26 cellular contexts compared by ENCODE assay signal in the genomic region with DNA sequence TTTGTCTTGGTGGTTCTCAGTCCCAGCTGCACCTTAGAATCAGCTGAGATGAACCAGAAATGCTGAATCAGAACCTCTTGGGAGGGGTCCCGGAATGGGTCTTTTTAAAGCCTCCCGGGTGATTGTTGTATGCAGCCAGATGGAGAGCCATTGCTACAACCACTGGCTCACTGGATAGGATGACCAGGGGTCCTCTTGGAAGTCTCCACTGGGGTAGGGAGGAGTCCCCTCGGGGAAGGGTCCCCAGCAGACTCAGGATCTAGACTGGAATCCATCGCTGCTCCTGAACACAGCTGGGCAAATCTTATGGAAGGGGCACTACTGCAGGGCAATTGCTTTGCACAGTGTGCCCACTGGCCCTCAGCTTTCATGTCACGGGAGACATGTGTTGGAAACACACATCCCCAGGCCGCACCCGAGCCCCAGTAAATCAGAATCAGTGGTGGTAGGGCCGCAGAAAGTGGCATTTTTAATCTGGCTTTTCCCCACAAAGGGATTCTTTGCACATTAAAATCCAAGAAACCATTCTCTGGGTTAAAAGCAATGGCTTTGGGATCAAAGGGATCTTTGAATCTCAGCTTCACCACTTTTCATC.
"Had no signal": no experiment of that assay in that cellular context is flagged by ENCODE, and none has a peak within 500 bp of the region (broad histone marks: within the 10 kb centered on the region; RNA-seq: fewer than 3 reads in every experiment).

No MANE protein-coding gene starts in this region.

- H3K4me1 Mint-ChIP-seq: activated CD4-positive, alpha-beta T cell treated with anti-CD3 and anti-CD28 coated beads for 36 hours; activated CD4-positive, alpha-beta T cell treated with anti-CD3 and anti-CD28 coated beads, Interleukin-2, amount 10 ng/mL, durations not matched to agents 24 days and 14 days; activated T-helper 17 cell treated with anti-CD3 and anti-CD28 coated beads, Interleukin-2, amount 50 U/mL, for 72 hours; T-cell; T-helper 17 cell had no signal

- H3K36me3 ChIP-seq: brain microvascular endothelial cell had no signal

- H3K4me3 Mint-ChIP-seq: activated CD4-positive, alpha-beta memory T cell treated with anti-CD3 and anti-CD28 coated beads for 36 hours; activated CD4-positive, alpha-beta T cell treated with anti-CD3 and anti-CD28 coated beads for 36 hours; activated CD4-positive, alpha-beta T cell treated with anti-CD3 and anti-CD28 coated beads, Interleukin-2, amount 10 ng/mL, durations not matched to agents 24 days and 14 days; activated CD8-positive, alpha-beta T cell treated with anti-CD3 and anti-CD28 coated beads, Interleukin-2, amount 10 ng/mL, durations not matched to agents 7 days and 5 days; activated naive CD8-positive, alpha-beta T cell; activated T-cell treated with anti-CD3 and anti-CD28 coated beads, Interleukin-2, amount 50 U/mL, for 4 hours; activated T-helper 17 cell treated with anti-CD3 and anti-CD28 coated beads, Interleukin-2, amount 50 U/mL, for 72 hours; central memory CD8-positive, alpha-beta T cell; T-cell; T-helper 17 cell; T-helper 2 cell treated with Interferon-gamma antibody and Interleukin-4, amounts not matched to agents 5 μg/mL and 100 μg/mL, for 36 hours had no signal

- H3K27ac ChIP-seq: brain microvascular endothelial cell, epithelial cell of prostate had no signal

- H3K36me3 Mint-ChIP-seq: activated CD4-positive, alpha-beta memory T cell treated with anti-CD3 and anti-CD28 coated beads for 36 hours; activated naive CD8-positive, alpha-beta T cell; T-cell had no signal

- H3K27me3 Mint-ChIP-seq: activated CD4-positive, alpha-beta T cell treated with anti-CD3 and anti-CD28 coated beads, Interleukin-2, amount 10 ng/mL, durations not matched to agents 24 days and 14 days had no signal

- H3K27me3 ChIP-seq: brain microvascular endothelial cell had no signal

- H3K27ac Mint-ChIP-seq: activated CD4-positive, alpha-beta memory T cell treated with anti-CD3 and anti-CD28 coated beads for 36 hours; activated CD4-positive, alpha-beta T cell treated with anti-CD3 and anti-CD28 coated beads for 36 hours; activated CD4-positive, alpha-beta T cell treated with anti-CD3 and anti-CD28 coated beads, Interleukin-2, amount 10 ng/mL, durations not matched to agents 24 days and 14 days; activated CD8-positive, alpha-beta T cell treated with anti-CD3 and anti-CD28 coated beads, Interleukin-2, amount 10 ng/mL, durations not matched to agents 7 days and 5 days; activated naive CD8-positive, alpha-beta T cell; activated T-helper 17 cell treated with anti-CD3 and anti-CD28 coated beads, Interleukin-2, amount 50 U/mL, for 72 hours; T-cell; T-helper 17 cell; T-helper 2 cell treated with Interferon-gamma antibody and Interleukin-4, amounts not matched to agents 5 μg/mL and 100 μg/mL, for 36 hours had no signal

- H3K9me3 Mint-ChIP-seq: activated CD4-positive, alpha-beta memory T cell treated with anti-CD3 and anti-CD28 coated beads for 36 hours; activated CD4-positive, alpha-beta T cell treated with anti-CD3 and anti-CD28 coated beads, Interleukin-2, amount 10 ng/mL, durations not matched to agents 24 days and 14 days; activated T-cell treated with anti-CD3 and anti-CD28 coated beads, Interleukin-2, amount 50 U/mL, for 4 hours; activated T-helper 17 cell treated with anti-CD3 and anti-CD28 coated beads, Interleukin-2, amount 50 U/mL, for 72 hours; central memory CD8-positive, alpha-beta T cell; T-cell; T-helper 2 cell treated with Interferon-gamma antibody and Interleukin-4, amounts not matched to agents 5 μg/mL and 100 μg/mL, for 36 hours had no signal

- DNase-seq: activated CD4-positive, alpha-beta memory T cell treated with anti-CD3 and anti-CD28 coated beads for 36 hours; activated CD4-positive, alpha-beta T cell treated with anti-CD3 and anti-CD28 coated beads for 36 hours; activated CD4-positive, alpha-beta T cell treated with anti-CD3 and anti-CD28 coated beads, Interleukin-2, amount 10 ng/mL, durations not matched to agents 24 days and 14 days; activated CD4-positive, CD25-positive, alpha-beta regulatory T cell; activated CD4-positive, CD25-positive, alpha-beta regulatory T cell treated with anti-CD3 and anti-CD28 coated beads, Interleukin-2, amount 50 U/mL, for 72 hours; activated CD8-positive, alpha-beta T cell treated with anti-CD3 and anti-CD28 coated beads, Interleukin-2, amount 10 ng/mL, durations not matched to agents 7 days and 5 days; activated effector memory CD4-positive, alpha-beta T cell treated with Interleukin-2 at 50 U/mL for 16 hours; activated gamma-delta T cell treated with Interleukin-2 at 50 U/mL for 16 hours; activated naive CD4-positive, alpha-beta T cell treated with anti-CD3 and anti-CD28 coated beads, Interleukin-2, amount 50 U/mL, for 16 hours; activated naive CD4-positive, alpha-beta T cell treated with Interleukin-2 at 50 U/mL for 16 hours; activated T-cell treated with anti-CD3 and anti-CD28 coated beads, Interleukin-2, amount 50 U/mL, for 4 hours; amniotic stem cell; anterior cingulate cortex; brain microvascular endothelial cell; cortex of kidney; dermis blood vessel endothelial cell; effector CD8-positive, alpha-beta T cell; foreskin fibroblast; T-cell; T-helper 17 cell; T1000 had no signal
